Comparison of ENCODE assay signal across 8 cellular contexts in genomic region chrX:151974336-151975227, GRCh38. TPM values are rescaled to one million over a fixed set of nuclear protein-coding genes. Genes with fewer than 3 reads are reported as not detected.
A peak's percentile ranks its signal among the peaks of the same experiment; 100 is the strongest.
DNase-seq lines count a peak whose midpoint lies in the region; ATAC-seq, FAIRE-seq and TF ChIP-seq lines count a peak whose summit lies in the region.

GABRE (minus strand) TSS chrX:151974676; CDS start chrX:151974625, 51 bp downstream.

- peak; percentile 87 for FAIRE-seq in endothelial cell of umbilical vein (lab: Jason Lieb, UNC)

- DNase-seq in COLO829 (ENCODE audit: low spot score) (peak; percentile 13), NCI-H2227 treated with DMSO at 0.1 percent for 48 hours (lab: John Stamatoyannopoulos, UW) (peak; percentile 33), endothelial cell of umbilical vein (ENCODE audit: low read depth, low spot score) (peak; percentile 61), foreskin melanocyte (no peak), dedifferentiated amniotic fluid mesenchymal stem cell (ENCODE audit: extremely low spot score) (no peak)

- TF ChIP-seq CTCF in endothelial cell of umbilical vein (IDR thresholded peaks at IDR 0.05; ENCODE audit: extremely low read depth in 1 of 2, insufficient read depth in 1 of 2, low read depth in 1 of 2, low read length in 2 of 2) = no peak

- POLR2A ChIA-PET in endothelial cell of umbilical vein (lab: Charles Lee) = interaction anchor here (1.2 to 2.0 kb wide), 2 partner anchors 10 to 145 kb away, joined by 3 to 10 read pairs; no protein-coding TSS in a partner anchor

- no peak within 1 kb of the TSS for H3K27ac Mint-ChIP-seq in stimulated activated memory B cell treated with anti-CD40 and anti-IgM and Interleukin-4, amounts not matched to agents 10 μg/mL and 1 μg/mL and 100 μg/mL, for 72 hours

- H3K9ac ChIP-seq in endothelial cell of umbilical vein (replicated peaks; ENCODE audit: extremely low read depth, insufficient read depth, low read length) = peak within 1 kb of the TSS; percentile 63

- no peak for ATAC-seq in HG03196 (IDR thresholded peaks at IDR 0.05; ENCODE audit: unreplicated experiment)
- no peak for ATAC-seq in stimulated activated memory B cell treated with anti-CD40 and anti-IgM and Interleukin-4, amounts not matched to agents 10 μg/mL and 1 μg/mL and 100 μg/mL, for 72 hours

- H3K4me1 Mint-ChIP-seq in stimulated activated memory B cell treated with anti-CD40 and anti-IgM and Interleukin-4, amounts not matched to agents 10 μg/mL and 1 μg/mL and 100 μg/mL, for 72 hours = no peaks in the 10 kb centered on the region

- H3K27ac ChIP-seq in endothelial cell of umbilical vein (ENCODE audit: insufficient read depth, low read depth, low read length) (peak within 1 kb of the TSS; percentile 30), mesodermal cell (ENCODE audit: low read depth, low read length, severe bottlenecking) (no peak within 1 kb of the TSS)

- no TSS peak for BruUV-seq in endothelial cell of umbilical vein (replicated peaks; lab: Mats Ljungman, UMichigan)

- no peaks in the 10 kb centered on the region for H3K9me3 Mint-ChIP-seq in stimulated activated memory B cell treated with anti-CD40 and anti-IgM and Interleukin-4, amounts not matched to agents 10 μg/mL and 1 μg/mL and 100 μg/mL, for 72 hours

- intact Hi-C loops in endothelial cell of umbilical vein (cut with micrococcal nuclease) = loop anchor here (1.0 kb wide), 1 partner anchor 10 kb away; no protein-coding TSS in a partner anchor

- no peaks in the 10 kb centered on the region for H4K20me1 ChIP-seq in endothelial cell of umbilical vein (replicated peaks; ENCODE audit: control insufficient read depth, extremely low read depth, insufficient read depth, low read length)

- H3K4me3 Mint-ChIP-seq in stimulated activated memory B cell treated with anti-CD40 and anti-IgM and Interleukin-4, amounts not matched to agents 10 μg/mL and 1 μg/mL and 100 μg/mL, for 72 hours = no peak within 1 kb of the TSS

- H3K27me3 ChIP-seq in endothelial cell of umbilical vein (ENCODE audit: control insufficient read depth in 2 of 2, insufficient read depth in 2 of 2, low read length in 2 of 2) = no peaks in the 10 kb centered on the region

- peak within 1 kb of the TSS; percentile 80 for H3K4me2 ChIP-seq in endothelial cell of umbilical vein (ENCODE audit: insufficient read depth, low read length)

- peaks cover 19% of the 10 kb centered on the region for H3K4me1 ChIP-seq in endothelial cell of umbilical vein (ENCODE audit: control insufficient read depth, extremely low read depth, insufficient read depth, low read length)
- H3K4me1 ChIP-seq in mesodermal cell (ENCODE audit: control insufficient read depth, insufficient read depth, low read length, poor library complexity, severe bottlenecking) = no peaks in the 10 kb centered on the region

- TF ChIP-seq POLR2A in endothelial cell of umbilical vein (IDR thresholded peaks at IDR 0.05; ENCODE audit: low read depth, low read length) = peak; percentile 68

- H3K9me3 ChIP-seq in endothelial cell of umbilical vein (replicated peaks; ENCODE audit: control insufficient read depth, insufficient read depth, low read length) (no peaks in the 10 kb centered on the region), mesodermal cell (ENCODE audit: control insufficient read depth, low read length) (no peaks in the 10 kb centered on the region)

- 1 to 3% methylated on average over 7 to 24 of the region's 90 CpGs for WGBS in mesodermal cell (ENCODE audit: insufficient coverage in 2 of 2), 2 experiments

- H3K9me1 ChIP-seq in endothelial cell of umbilical vein (replicated peaks; ENCODE audit: control insufficient read depth, extremely low read depth, insufficient read depth, low read length) = no peaks in the 10 kb centered on the region

- peak within 1 kb of the TSS; percentile 80 for H2AFZ ChIP-seq in endothelial cell of umbilical vein (ENCODE audit: low read depth, low read length)

- H3K27me3 Mint-ChIP-seq in stimulated activated memory B cell treated with anti-CD40 and anti-IgM and Interleukin-4, amounts not matched to agents 10 μg/mL and 1 μg/mL and 100 μg/mL, for 72 hours = no peaks in the 10 kb centered on the region

- no peaks in the 10 kb centered on the region for H3K36me3 Mint-ChIP-seq in stimulated activated memory B cell treated with anti-CD40 and anti-IgM and Interleukin-4, amounts not matched to agents 10 μg/mL and 1 μg/mL and 100 μg/mL, for 72 hours

- dilution Hi-C loops in endothelial cell of umbilical vein (cut with MboI; ENCODE audit: extremely low pct_ligation_motif_present, low sequenced_read_pairs) = no loop called here

- CTCF ChIA-PET in endothelial cell of umbilical vein (lab: Charles Lee) = interaction anchor here (1.0 to 3.0 kb wide), 3 partner anchors 148 to 658 kb away, joined by 4 to 15 read pairs (median 9); no protein-coding TSS in a partner anchor

- H3K4me3 ChIP-seq in endothelial cell of umbilical vein (replicated peaks in 1 of 3; ENCODE audit: insufficient read depth in 1 of 3, low read depth in 1 of 3, low read length in 3 of 3) (peak within 1 kb of the TSS; percentile 41 to 67 (median 48)), mesodermal cell (ENCODE audit: extremely low read depth, insufficient read depth, low read length, poor library complexity, severe bottlenecking) (peak within 1 kb of the TSS; percentile 35)

- H3K36me3 ChIP-seq in endothelial cell of umbilical vein (ENCODE audit: control insufficient read depth in 2 of 2, extremely low read depth in 1 of 2, insufficient read depth in 2 of 2, low read length in 2 of 2) (no peaks in the 10 kb centered on the region), mesodermal cell (ENCODE audit: control insufficient read depth, insufficient read depth, low read length) (no peaks in the 10 kb centered on the region)

- H3K79me2 ChIP-seq in endothelial cell of umbilical vein (ENCODE audit: control insufficient read depth, insufficient read depth, low read length) = peaks cover 32% of the 10 kb centered on the region

TF ChIP-seq in endothelial cell of umbilical vein, 7 proteins besides CTCF, POLR2A, EP300 and RAD21:
- TF ChIP-seq EZH2 (IDR thresholded peaks at IDR 0.05; ENCODE audit: borderline replicate concordance, low read depth, low read length, severe bottlenecking) = no peak
- TF ChIP-seq POLR2AphosphoS5 (IDR thresholded peaks at IDR 0.05; ENCODE audit: insufficient read depth, low read depth, low read length) = peak; percentile 60
- no peak for TF ChIP-seq JUN (IDR thresholded peaks at IDR 0.05; ENCODE audit: borderline replicate concordance, insufficient read depth, insufficient read length, low read depth)
- TF ChIP-seq GATA2 (IDR thresholded peaks at IDR 0.05; ENCODE audit: insufficient read depth, insufficient read length, low read depth, low read length) = no peak
- TF ChIP-seq MAX (IDR thresholded peaks at IDR 0.05; ENCODE audit: insufficient read depth, insufficient read length) = peak; percentile 17

RNA-seq across cellular contexts. Expression of gene GABRE, which starts in this region (rescaled TPM):
- total RNA-seq in endothelial cell of umbilical vein = 6.1 and 20.2 TPM in 2 replicates
- polyA plus RNA-seq in endothelial cell of umbilical vein = 29.8 and 33.4 TPM in 2 replicates
- polyA plus RNA-seq in endothelial cell of umbilical vein (2011; cell fraction: cytosol; rRNA removed) = 5.9 and 6.2 TPM in 2 replicates
- 261 and 295 TPM in 2 replicates for polyA plus RNA-seq in endothelial cell of umbilical vein (2011; cell fraction: nucleus; rRNA removed)
- polyA plus RNA-seq in endothelial cell of umbilical vein (2012) = 26.7 and 30.5 TPM in 2 replicates
- polyA minus RNA-seq in endothelial cell of umbilical vein = 122 and 133 TPM in 2 replicates
- polyA minus RNA-seq in endothelial cell of umbilical vein (2011; cell fraction: cytosol; rRNA and poly(A)+ RNA removed) = 23.0 TPM
- polyA minus RNA-seq in endothelial cell of umbilical vein (2011; cell fraction: nucleus; rRNA and poly(A)+ RNA removed) = 214 and 278 TPM in 2 replicates
- 9.7 TPM for polyA plus RNA-seq in mesodermal cell (2013, experiment 1 of 2)
- polyA plus RNA-seq in mesodermal cell (2013, experiment 2 of 2) = 5.4 TPM

Comparison
In these comparisons a context has a peak if more than half of its experiments do, and no peak if none do; other contexts are left out.
1. DNase-seq: peak in COLO829 (single experiment), NCI-H2227 treated with DMSO at 0.1 percent for 48 hours (single experiment) and endothelial cell of umbilical vein (single experiment); none in foreskin melanocyte (single experiment) and dedifferentiated amniotic fluid mesenchymal stem cell (single experiment).